ENCODE assay signal across 14 cellular contexts in the genomic region with DNA sequence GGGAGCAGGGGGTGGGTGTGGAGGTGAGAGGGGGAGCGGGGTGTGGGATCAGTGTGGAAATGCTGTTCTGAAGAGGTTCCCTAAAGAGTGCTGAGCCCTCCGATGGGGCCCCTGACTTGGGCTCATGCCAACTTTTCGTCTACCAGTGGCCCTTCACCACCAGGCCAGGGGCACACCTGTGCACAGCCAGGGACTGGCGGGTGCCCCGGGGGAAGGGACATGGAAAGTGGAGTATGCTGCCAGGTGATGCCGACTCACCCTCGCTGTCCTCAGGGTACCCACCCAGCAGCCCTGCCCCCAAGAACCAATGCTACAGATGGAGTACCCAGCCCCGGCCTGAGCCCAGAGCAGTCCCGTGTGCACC. TPM values are rescaled to one million over a fixed set of nuclear protein-coding genes. Genes with fewer than 3 reads are reported as not detected.
DNase-seq lines count a peak whose midpoint lies in the region; ATAC-seq, FAIRE-seq and TF ChIP-seq lines count a peak whose summit lies in the region.
"Had no signal": no experiment of that assay in that cellular context is flagged by ENCODE, and none has a peak within 500 bp of the region (broad histone marks: within the 10 kb centered on the region; RNA-seq: fewer than 3 reads in every experiment).

No MANE protein-coding gene starts in this region.

- H3K9ac ChIP-seq in GM12878 (ENCODE audit: control insufficient read depth, insufficient read depth, low read length) = no peak overlapping the region

- H3K27me3 ChIP-seq in GM12878 (replicated peaks in 1 of 2; ENCODE audit: control insufficient read depth in 2 of 2, insufficient read depth in 2 of 2, low read length in 1 of 2) = no peaks in the 10 kb centered on the region
- no peaks in the 10 kb centered on the region for H3K27me3 ChIP-seq in gastrocnemius medialis
- H3K27me3 ChIP-seq: heart right ventricle, vagina had no signal

- SMC1A ChIA-PET in GM12878 (lab: Charles Lee; ENCODE audit: uncharacterized antibody, unreplicated experiment) = no interaction called here

- H4K20me1 ChIP-seq in GM12878 (ENCODE audit: control insufficient read depth, insufficient read depth) = no peaks in the 10 kb centered on the region

- TF ChIP-seq EP300 in GM12878 (IDR thresholded peaks at IDR 0.05; ENCODE audit: borderline replicate concordance in 1 of 2, control insufficient read depth in 1 of 2, low read depth in 2 of 2, low read length in 2 of 2) = no peak

- no peaks in the 10 kb centered on the region for H3K27me3 Mint-ChIP-seq in T-helper 2 cell treated with Interferon-gamma antibody and Interleukin-4, amounts not matched to agents 5 μg/mL and 100 μg/mL, for 36 hours (ENCODE audit: low read depth)
- no peaks in the 10 kb centered on the region for H3K27me3 Mint-ChIP-seq in IgD-negative memory B cell

- WGBS in GM12878 (ENCODE audit: insufficient coverage, insufficient replicate concordance, low lambda C conversion rate, missing lambda C conversion rate) = 47% methylated on average over 8 of the region's 9 CpGs

- peak overlapping the region; percentile 74 for H3K27ac Mint-ChIP-seq in T-helper 2 cell treated with Interferon-gamma antibody and Interleukin-4, amounts not matched to agents 5 μg/mL and 100 μg/mL, for 36 hours
- H3K27ac Mint-ChIP-seq in IgD-negative memory B cell = peak overlapping the region; percentile 60 to 93 (median 92)

- no peaks in the 10 kb centered on the region for H3K9me3 Mint-ChIP-seq in T-helper 2 cell treated with Interferon-gamma antibody and Interleukin-4, amounts not matched to agents 5 μg/mL and 100 μg/mL, for 36 hours
- no peaks in the 10 kb centered on the region for H3K9me3 Mint-ChIP-seq in IgD-negative memory B cell
- H3K9me3 Mint-ChIP-seq: brain had no signal

- H3K4me1 ChIP-seq in GM12878 (ENCODE audit: control insufficient read depth, insufficient read depth, low read length) (peaks cover 25% of the 10 kb centered on the region), gastrocnemius medialis (peaks cover 17 to 21% of the 10 kb centered on the region in 2 donors)
- H3K4me1 ChIP-seq: vagina had no signal

- TF ChIP-seq POLR2A in GM12878 (IDR thresholded peaks at IDR 0.05; ENCODE audit: low read depth, low read length) (no peak), gastrocnemius medialis (IDR thresholded peaks at IDR 0.05) (peak in 1 of 2 donors; percentile 3)

- no peak for TF ChIP-seq RAD21 in GM12878 (IDR thresholded peaks at IDR 0.05; ENCODE audit: insufficient read depth, low read depth, low read length)

- FAIRE-seq in GM12878 (lab: Jason Lieb, UNC) = no peak

- RAD21 ChIA-PET in GM12878 (lab: Charles Lee; ENCODE audit: unreplicated experiment) = no interaction called here

- TF ChIP-seq CTCF in GM12878 (IDR thresholded peaks at IDR 0.05 in 2 of 3, conservative IDR thresholded peaks at IDR 0.05 in 1 of 3; ENCODE audit: control insufficient read depth in 2 of 3, extremely low read depth in 1 of 3, insufficient read depth in 1 of 3, low read depth in 3 of 3, low read length in 3 of 3) = no peak
- no peak for TF ChIP-seq CTCF in gastrocnemius medialis (IDR thresholded peaks at IDR 0.05 in 4 of 5, conservative IDR thresholded peaks at IDR 0.05 in 1 of 5)

- H3K4me2 ChIP-seq in GM12878 (ENCODE audit: control insufficient read depth, insufficient read depth) = no peak overlapping the region; the same call in 1 of the 2 replicates

- no peak overlapping the region; the same call in 1 of the 2 replicates for H2AFZ ChIP-seq in GM12878 (ENCODE audit: control insufficient read depth, low read depth, low read length)

- H3K27ac ChIP-seq in GM12878 (ENCODE audit: control insufficient read depth, insufficient read depth) (peak overlapping the region; percentile 37), gastrocnemius medialis (peak overlapping the region; percentile 87 to 93 (median 90))
- H3K27ac ChIP-seq: heart right ventricle, skin epidermis, vagina had no signal

- ATAC-seq in GM12878 (no peak), gastrocnemius medialis (no peak)

- no peaks in the 10 kb centered on the region for H3K36me3 Mint-ChIP-seq in T-helper 2 cell treated with Interferon-gamma antibody and Interleukin-4, amounts not matched to agents 5 μg/mL and 100 μg/mL, for 36 hours (ENCODE audit: low read depth)
- peaks cover 10% of the 10 kb centered on the region for H3K36me3 Mint-ChIP-seq in IgD-negative memory B cell

- intact Hi-C loops in GM12878 (cut with micrococcal nuclease; ENCODE audit: unreplicated experiment) = no loop called here
- intact Hi-C loops in gastrocnemius medialis (cut with DNase I; ENCODE audit: low total_unique reads) = no loop called here

- in situ Hi-C loops in GM12878 (cut with MboI) = no loop called here
- in situ Hi-C loops in gastrocnemius medialis (cut with MboI; ENCODE audit: low sequenced_read_pairs in 4 of 4) = no loop called here

- DNase-seq in T-helper 2 cell treated with Interferon-gamma antibody and Interleukin-4, amounts not matched to agents 5 μg/mL and 100 μg/mL, for 36 hours (ENCODE audit: low spot score) = no peak
- DNase-seq in T-helper 2 cell (no peak), GM12878 (ENCODE audit: low read depth, low spot score) (no peak), gastrocnemius medialis (no peak), A172 (ENCODE audit: low spot score) (no peak), NCI-H128 (lab: John Stamatoyannopoulos, UW; ENCODE audit: unreplicated experiment) (no peak)
- no peak for DNase-seq in stimulated activated CD4-positive, alpha-beta T cell treated with anti-CD3 and anti-CD28 coated beads, Interleukin-4, amount 100 ng/mL, for 1 hour
- DNase-seq: heart right ventricle, KG1, NCI-H2081 treated with DMSO at 0.1 percent for 48 hours had no signal

- H3K9me3 ChIP-seq in GM12878 (replicated peaks; ENCODE audit: control insufficient read depth, insufficient read depth, low read length) (no peaks in the 10 kb centered on the region), gastrocnemius medialis (no peaks in the 10 kb centered on the region)
- H3K9me3 ChIP-seq: heart right ventricle, vagina had no signal

- POLR2A ChIA-PET in GM12878 (lab: Charles Lee) = no interaction called here

- no peak overlapping the region for H3K4me3 ChIP-seq in GM12878
- H3K4me3 ChIP-seq in gastrocnemius medialis = no peak overlapping the region
- H3K4me3 ChIP-seq: heart right ventricle, skin epidermis, vagina had no signal

- H3K79me2 ChIP-seq in GM12878 (ENCODE audit: control insufficient read depth, insufficient read depth, low read length) = no peaks in the 10 kb centered on the region

- peaks cover 13% of the 10 kb centered on the region for H3K4me1 Mint-ChIP-seq in T-helper 2 cell treated with Interferon-gamma antibody and Interleukin-4, amounts not matched to agents 5 μg/mL and 100 μg/mL, for 36 hours (ENCODE audit: low read depth)
- peaks cover 13 to 26% (median 25%) of the 10 kb centered on the region in 3 donors for H3K4me1 Mint-ChIP-seq in IgD-negative memory B cell

- no TSS peak for BruUV-seq in GM12878 (replicated peaks; lab: Mats Ljungman, UMichigan)

- CTCF ChIA-PET in GM12878 (lab: Yijun Ruan, JAX) = no interaction called here

- peak overlapping the region; percentile 32 for H3K4me3 Mint-ChIP-seq in T-helper 2 cell treated with Interferon-gamma antibody and Interleukin-4, amounts not matched to agents 5 μg/mL and 100 μg/mL, for 36 hours
- peak overlapping the region; percentile 27 to 60 (median 58) for H3K4me3 Mint-ChIP-seq in IgD-negative memory B cell
- H3K4me3 Mint-ChIP-seq: brain had no signal

- H3K36me3 ChIP-seq in GM12878 (ENCODE audit: control insufficient read depth in 2 of 2, insufficient read depth in 2 of 2, low read length in 1 of 2) = peaks cover 9 to 23% of the 10 kb centered on the region in 2 experiments; a peak in 3 of 4 replicates
- H3K36me3 ChIP-seq in gastrocnemius medialis = peaks cover 5 to 72% of the 10 kb centered on the region in 2 donors

RNA-seq across cellular contexts. Expression of a gene that starts 26.2 kb away (rescaled TPM):
- polyA plus RNA-seq in IgD-negative memory B cell (15.0 TPM), GM12878 (2011; rRNA removed) (0.04 and 0.10 TPM in 2 replicates), GM12878 (2014; fragmentation: Illumina TruSeq; extraction: Trizol) (0.03 TPM in 1 of 2 replicates, not detected in the other), GM12878 (2014; fragmentation: Nextera tagmentation; extraction: Ambion mirVana) (not detected), GM12878 (2014; rRNA removed) (0.24 TPM in 1 of 2 replicates, not detected in the other), GM12878 (2016; fragmentation: Nextera tagmentation; extraction: Ambion mirVana) (not detected)
- total RNA-seq in GM12878 (2013; cell fraction: nucleolus; rRNA removed) = 2.7 TPM in 2 replicates
- total RNA-seq in GM12878 (2014; rRNA removed) (0.11 and 0.17 TPM in 2 replicates), GM12878 (2014; rRNA removed; fragmentation: Illumina TruSeq; extraction: Trizol) (not detected in 2 replicates), GM12878 (2021) (0.33 and 0.82 TPM in 2 replicates), gastrocnemius medialis (1 to 10 TPM in 1 of 4 donors, under 1 TPM in 1, not detected in 2; 0.42 to 4.3 TPM)
- polyA plus RNA-seq in GM12878 (2011; ENCODE audit: low read depth) = not detected
- polyA plus RNA-seq in GM12878 (2011; cell fraction: cytosol; rRNA removed) = 0.07 and 0.22 TPM in 2 replicates
- 2.1 and 2.7 TPM in 2 replicates for polyA plus RNA-seq in GM12878 (2011; cell fraction: nucleus; rRNA removed)
- 0.26 and 0.45 TPM in 2 replicates for polyA plus RNA-seq in GM12878 (2012)
- 0.21 TPM in 1 of 2 replicates, not detected in the other for polyA minus RNA-seq in GM12878 (2011; rRNA and poly(A)+ RNA removed)
- not detected in 2 replicates for polyA minus RNA-seq in GM12878 (2011; cell fraction: cytosol; rRNA and poly(A)+ RNA removed)
- polyA minus RNA-seq in GM12878 (2011; cell fraction: nucleus; rRNA and poly(A)+ RNA removed) = 0.36 and 0.48 TPM in 2 replicates
- total RNA-seq in A172 (2014; rRNA removed; shearing (Covaris generic)) = 0.03 TPM in 1 of 2 replicates, not detected in the other
